In genomic region chr1:66356605-66357004, GRCh38 we compare ENCODE assay signal across 19 cellular contexts.
A peak's percentile ranks its signal among the peaks of the same experiment; 100 is the strongest.
DNase-seq lines count a peak whose midpoint lies in the region; ATAC-seq and TF ChIP-seq lines count a peak whose summit lies in the region.
"Had no signal": no experiment of that assay in that cellular context is flagged by ENCODE, and none has a peak within 500 bp of the region (broad histone marks: within the 10 kb centered on the region; RNA-seq: fewer than 3 reads in every experiment).

No MANE protein-coding gene starts in this region.

- H3K4me2 ChIP-seq in mesendoderm (ENCODE audit: low read length): no peak overlapping the region

- TF ChIP-seq CTCF in ovary (IDR thresholded peaks at IDR 0.05): no peak

- no peaks in the 10 kb centered on the region for H3K9me3 ChIP-seq in ovary
- H3K9me3 ChIP-seq: A549, right atrium auricular region, stomach, upper lobe of right lung had no signal

- intact Hi-C loops in ovary (cut with DNase I): no loop called here

- no peak for DNase-seq in activated T-cell treated with anti-CD3 and anti-CD28 coated beads, Interleukin-2, amount 50 U/mL, for 72 hours
- DNase-seq in activated T-cell treated with anti-CD3 and anti-CD28 coated beads, Interleukin-2, amount 50 U/mL, for 48 hours: no peak
- DNase-seq in mesendoderm (peak; percentile 75), ovary (no peak), immature natural killer cell (no peak)
- no peak for DNase-seq in stimulated activated naive B cell treated with anti-CD40 and anti-IgM and Interleukin-4, amounts not matched to agents 10 μg/mL and 1 μg/mL and 100 μg/mL, for 72 hours
- no peak for DNase-seq in activated T-cell treated with anti-CD3 and anti-CD28 coated beads, Interleukin-2, amount 50 U/mL, for 1 hour
- DNase-seq: activated B cell treated with CpG ODN at 0.5 μM for 24 hours; activated CD8-positive, alpha-beta T cell treated with anti-CD3 and anti-CD28 coated beads, Interleukin-2, amount 10 ng/mL, durations not matched to agents 7 days and 5 days; NCI-H2029; NCI-H510A treated with DMSO at 0.1 percent for 48 hours; occipital lobe; Right ventricle myocardium superior; stomach; upper lobe of right lung had no signal

- H4K5ac ChIP-seq in mesendoderm (ENCODE audit: low read length): no peak overlapping the region

- H3K4me1 ChIP-seq in mesendoderm (ENCODE audit: control insufficient read depth, low read depth, low read length): peaks cover 20% of the 10 kb centered on the region
- H3K4me1 ChIP-seq in ovary (ENCODE audit: insufficient read depth): peaks cover 2% of the 10 kb centered on the region

- no peaks in the 10 kb centered on the region for H3K27me3 ChIP-seq in mesendoderm (ENCODE audit: insufficient read depth, low read length, poor library complexity)
- H3K27me3 ChIP-seq in ovary: no peaks in the 10 kb centered on the region
- H3K27me3 ChIP-seq: right atrium auricular region, stomach, upper lobe of right lung had no signal

- no peak overlapping the region for H3K23ac ChIP-seq in mesendoderm (ENCODE audit: low read length)

- ATAC-seq in activated T-cell treated with anti-CD3 and anti-CD28 coated beads, Interleukin-2, amount 50 U/mL, for 72 hours (replicated peaks in 1 of 2): no peak
- no peak for ATAC-seq in stimulated activated naive B cell treated with anti-CD40 and anti-IgM and Interleukin-4, amounts not matched to agents 10 μg/mL and 1 μg/mL and 100 μg/mL, for 72 hours (replicated peaks)
- ATAC-seq: A549, upper lobe of right lung had no signal

- H3K27ac Mint-ChIP-seq in activated T-cell treated with anti-CD3 and anti-CD28 coated beads, Interleukin-2, amount 50 U/mL, for 72 hours: peak overlapping the region; percentile 26
- peak overlapping the region; percentile 37 for H3K27ac Mint-ChIP-seq in stimulated activated naive B cell treated with anti-CD40 and anti-IgM and Interleukin-4, amounts not matched to agents 10 μg/mL and 1 μg/mL and 100 μg/mL, for 72 hours
- peak overlapping the region in 3 of 6 donors; percentile 26 to 51 (median 28) for H3K27ac Mint-ChIP-seq in immature natural killer cell

- H3K18ac ChIP-seq in mesendoderm (ENCODE audit: low read length): peak overlapping the region; percentile 80

- no peaks in the 10 kb centered on the region for H3K79me1 ChIP-seq in mesendoderm (ENCODE audit: low read length)

- peak overlapping the region; percentile 60 for H3K56ac ChIP-seq in mesendoderm (ENCODE audit: low read length)

- H3K9me3 Mint-ChIP-seq in activated T-cell treated with anti-CD3 and anti-CD28 coated beads, Interleukin-2, amount 50 U/mL, for 72 hours: peaks cover 0 to 1% of the 10 kb centered on the region in 2 donors
- peaks cover 0 to 3% of the 10 kb centered on the region in 2 donors for H3K9me3 Mint-ChIP-seq in stimulated activated naive B cell treated with anti-CD40 and anti-IgM and Interleukin-4, amounts not matched to agents 10 μg/mL and 1 μg/mL and 100 μg/mL, for 72 hours
- no peaks in the 10 kb centered on the region for H3K9me3 Mint-ChIP-seq in immature natural killer cell
- H3K9me3 Mint-ChIP-seq: activated B cell treated with CpG ODN at 0.5 μM for 24 hours had no signal

- H3K36me3 Mint-ChIP-seq in activated T-cell treated with anti-CD3 and anti-CD28 coated beads, Interleukin-2, amount 50 U/mL, for 72 hours (ENCODE audit: insufficient read depth in 2 of 2): peaks cover 10 to 21% of the 10 kb centered on the region in 2 donors
- H3K36me3 Mint-ChIP-seq in stimulated activated naive B cell treated with anti-CD40 and anti-IgM and Interleukin-4, amounts not matched to agents 10 μg/mL and 1 μg/mL and 100 μg/mL, for 72 hours: peaks cover 18 to 35% of the 10 kb centered on the region in 2 donors
- H3K36me3 Mint-ChIP-seq in immature natural killer cell: peaks cover 0 to 27% (median 0%) of the 10 kb centered on the region in 3 donors

- H2BK120ac ChIP-seq in mesendoderm (ENCODE audit: low read depth, low read length): peak overlapping the region; percentile 61

- peaks cover 2% of the 10 kb centered on the region for H3K79me2 ChIP-seq in mesendoderm (ENCODE audit: control insufficient read depth, insufficient read depth, low read length)

- H3K9ac ChIP-seq in mesendoderm (ENCODE audit: low read length): peak overlapping the region; percentile 30

- no peak for TF ChIP-seq POLR2A in ovary (IDR thresholded peaks at IDR 0.05)

- no CpG with 5 or more reads among the region's 2 CpGs for WGBS in mesendoderm (ENCODE audit: extremely low coverage, insufficient coverage, low lambda C conversion rate)
- 76 to 94% (median 90%) methylated on average over 2 of the region's 2 CpGs for WGBS in ovary, 3 donors

- H3K4me1 Mint-ChIP-seq in activated T-cell treated with anti-CD3 and anti-CD28 coated beads, Interleukin-2, amount 50 U/mL, for 72 hours (ENCODE audit: low read depth): peaks cover 94% of the 10 kb centered on the region
- H3K4me1 Mint-ChIP-seq in stimulated activated naive B cell treated with anti-CD40 and anti-IgM and Interleukin-4, amounts not matched to agents 10 μg/mL and 1 μg/mL and 100 μg/mL, for 72 hours: peaks cover 49 to 89% of the 10 kb centered on the region in 2 donors
- peaks cover 25 to 65% of the 10 kb centered on the region in 2 donors for H3K4me1 Mint-ChIP-seq in immature natural killer cell

- H2BK5ac ChIP-seq in mesendoderm (ENCODE audit: low read length): peak overlapping the region; percentile 48

- no peak for TF ChIP-seq EP300 in ovary (IDR thresholded peaks at IDR 0.05)

- H2AK5ac ChIP-seq in mesendoderm (ENCODE audit: low read length): no peak overlapping the region

- H3K4ac ChIP-seq in mesendoderm (ENCODE audit: low read depth, low read length): peak overlapping the region; percentile 81

- peak overlapping the region; percentile 39 for H3K27ac ChIP-seq in angular gyrus (ENCODE audit: low read depth, low read length)
- peak overlapping the region; percentile 60 for H3K27ac ChIP-seq in mesendoderm (ENCODE audit: low read depth, low read length)
- no peak overlapping the region for H3K27ac ChIP-seq in ovary
- H3K27ac ChIP-seq: C4-2B, right atrium auricular region, stomach, upper lobe of right lung had no signal

- peak overlapping the region; percentile 74 for H2BK15ac ChIP-seq in mesendoderm (replicated peaks; ENCODE audit: low read depth)

- H3K4me3 ChIP-seq in mesendoderm (ENCODE audit: low read length) (no peak overlapping the region), ovary (no peak overlapping the region)
- H3K4me3 ChIP-seq: A549, right atrium auricular region, stomach, upper lobe of right lung had no signal

- H3K27me3 Mint-ChIP-seq in activated T-cell treated with anti-CD3 and anti-CD28 coated beads, Interleukin-2, amount 50 U/mL, for 72 hours (ENCODE audit: low read depth): no peaks in the 10 kb centered on the region
- no peaks in the 10 kb centered on the region for H3K27me3 Mint-ChIP-seq in stimulated activated naive B cell treated with anti-CD40 and anti-IgM and Interleukin-4, amounts not matched to agents 10 μg/mL and 1 μg/mL and 100 μg/mL, for 72 hours
- peaks cover 0 to 1% (median 0%) of the 10 kb centered on the region in 3 donors for H3K27me3 Mint-ChIP-seq in immature natural killer cell (ENCODE audit: low read depth in 3 of 3)
- H3K27me3 Mint-ChIP-seq: activated B cell treated with CpG ODN at 0.5 μM for 24 hours had no signal

- no peak overlapping the region for H4K8ac ChIP-seq in mesendoderm (ENCODE audit: low read depth, low read length)

- peak overlapping the region in 1 of 2 donors; percentile 79 for H3K4me3 Mint-ChIP-seq in activated T-cell treated with anti-CD3 and anti-CD28 coated beads, Interleukin-2, amount 50 U/mL, for 72 hours
- no peak overlapping the region for H3K4me3 Mint-ChIP-seq in stimulated activated naive B cell treated with anti-CD40 and anti-IgM and Interleukin-4, amounts not matched to agents 10 μg/mL and 1 μg/mL and 100 μg/mL, for 72 hours
- H3K4me3 Mint-ChIP-seq in immature natural killer cell: peak overlapping the region in 1 of 5 donors; percentile 9
- H3K4me3 Mint-ChIP-seq: activated B cell treated with CpG ODN at 0.5 μM for 24 hours had no signal

- H3K36me3 ChIP-seq in mesendoderm (ENCODE audit: control insufficient read depth, insufficient read depth, low read length) (no peaks in the 10 kb centered on the region), ovary (no peaks in the 10 kb centered on the region)

Comparison
In these comparisons a context has a peak if more than half of its experiments do, and no peak if none do; other contexts are left out.
1. H3K27ac ChIP-seq: peak in angular gyrus (single experiment) and mesendoderm (single experiment); none in ovary (0 of 2).